In genomic region chr2:17518212-17519154, GRCh38 we compare ENCODE assay signal across 8 cellular contexts. TPM values are rescaled to one million over a fixed set of nuclear protein-coding genes. Genes with fewer than 3 reads are reported as not detected.
DNase-seq lines count a peak whose midpoint lies in the region; ATAC-seq and TF ChIP-seq lines count a peak whose summit lies in the region.

TSS of gene RAD51AP2 (minus strand) at chr2:17518440. CDS start at chr2:17518415, 25 bp downstream.

- peaks cover 44% of the 10 kb centered on the region for H3K27me3 Mint-ChIP-seq in activated CD4-positive, alpha-beta T cell treated with anti-CD3 and anti-CD28 coated beads, Interleukin-2, amount 10 ng/mL, durations not matched to agents 24 days and 14 days
- H3K27me3 Mint-ChIP-seq in GM23338 (ENCODE audit: insufficient read depth, low read depth, poor library complexity) (peaks cover 3% of the 10 kb centered on the region), nephron progenitor cell (ENCODE audit: low read depth, poor library complexity) (no peaks in the 10 kb centered on the region)

- H3K4me1 Mint-ChIP-seq in activated CD4-positive, alpha-beta T cell treated with anti-CD3 and anti-CD28 coated beads, Interleukin-2, amount 10 ng/mL, durations not matched to agents 24 days and 14 days = no peaks in the 10 kb centered on the region
- peaks cover 44% of the 10 kb centered on the region for H3K4me1 Mint-ChIP-seq in GM23338
- H3K4me1 Mint-ChIP-seq in nephron progenitor cell = peaks cover 27% of the 10 kb centered on the region

- H3K9me2 ChIP-seq in GM23338 (ENCODE audit: insufficient read depth) = no peaks in the 10 kb centered on the region

- no peaks in the 10 kb centered on the region for H4K20me1 ChIP-seq in GM23338 (replicated peaks; ENCODE audit: insufficient read depth)

- TF ChIP-seq CTCF in GM23338 (conservative IDR thresholded peaks at IDR 0.05; ENCODE audit: low read depth in 2 of 2) = no peak
- no peak for TF ChIP-seq CTCF in nephron progenitor cell (IDR thresholded peaks at IDR 0.05)

- peak; percentile 71 for DNase-seq in activated CD4-positive, alpha-beta T cell treated with anti-CD3 and anti-CD28 coated beads, Interleukin-2, amount 10 ng/mL, durations not matched to agents 24 days and 14 days
- no peak for DNase-seq in activated CD4-positive, alpha-beta T cell treated with anti-CD3 and anti-CD28 coated beads for 4 hours
- peak; percentile 95 for DNase-seq in GM23338 (ENCODE audit: low spot score)
- DNase-seq in HuH-7.5 (ENCODE audit: low spot score) = peak; percentile 38
- DNase-seq in T1000 (lab: John Stamatoyannopoulos, UW) = peak; percentile 82
- DNase-seq in fibroblast of the conjunctiva (ENCODE audit: low read depth) = peak; percentile 61
- DNase-seq in nephron progenitor cell = peak; percentile 94
- DNase-seq in AML-193 (lab: John Stamatoyannopoulos, UW) = no peak

- H3K4me2 ChIP-seq in GM23338 = peak within 1 kb of the TSS; percentile 82

- H3K79me2 ChIP-seq in GM23338 (replicated peaks; ENCODE audit: insufficient read depth) = no peaks in the 10 kb centered on the region

- peak; percentile 97 for ATAC-seq in GM23338

- no peak within 1 kb of the TSS for H3K27ac Mint-ChIP-seq in activated CD4-positive, alpha-beta T cell treated with anti-CD3 and anti-CD28 coated beads, Interleukin-2, amount 10 ng/mL, durations not matched to agents 24 days and 14 days
- peak within 1 kb of the TSS; percentile 5; the same call in 1 of the 2 replicates for H3K27ac Mint-ChIP-seq in GM23338
- peak within 1 kb of the TSS; percentile 62 for H3K27ac Mint-ChIP-seq in nephron progenitor cell

- H3K36me3 ChIP-seq in GM23338 (ENCODE audit: insufficient read depth) = no peaks in the 10 kb centered on the region

- H3K27me3 ChIP-seq in GM23338 (ENCODE audit: insufficient read depth) = no peaks in the 10 kb centered on the region

- H3K36me3 Mint-ChIP-seq in activated CD4-positive, alpha-beta T cell treated with anti-CD3 and anti-CD28 coated beads, Interleukin-2, amount 10 ng/mL, durations not matched to agents 24 days and 14 days (ENCODE audit: low read depth) = no peaks in the 10 kb centered on the region
- H3K36me3 Mint-ChIP-seq in GM23338 (ENCODE audit: low read depth) (no peaks in the 10 kb centered on the region), nephron progenitor cell (ENCODE audit: low read depth) (no peaks in the 10 kb centered on the region)

- peaks cover 35% of the 10 kb centered on the region for H3K4me1 ChIP-seq in GM23338 (ENCODE audit: insufficient read depth)

- H2AFZ ChIP-seq in GM23338 = peak within 1 kb of the TSS; percentile 91

- intact Hi-C loops in activated CD4-positive, alpha-beta T cell treated with anti-CD3 and anti-CD28 coated beads, Interleukin-2, amount 10 ng/mL, durations not matched to agents 24 days and 14 days (cut with micrococcal nuclease) = no loop called here

- no peaks in the 10 kb centered on the region for H3F3A ChIP-seq in GM23338 (replicated peaks; ENCODE audit: low read depth)

- peak within 1 kb of the TSS; percentile 61 for H3K4me3 ChIP-seq in GM23338

- H3K9me3 Mint-ChIP-seq in activated CD4-positive, alpha-beta T cell treated with anti-CD3 and anti-CD28 coated beads, Interleukin-2, amount 10 ng/mL, durations not matched to agents 24 days and 14 days = no peaks in the 10 kb centered on the region
- H3K9me3 Mint-ChIP-seq in GM23338 = no peaks in the 10 kb centered on the region
- no peaks in the 10 kb centered on the region for H3K9me3 Mint-ChIP-seq in nephron progenitor cell

- no peak within 1 kb of the TSS for H3K27ac ChIP-seq in GM23338 (ENCODE audit: low read depth)

- H3K4me3 Mint-ChIP-seq in activated CD4-positive, alpha-beta T cell treated with anti-CD3 and anti-CD28 coated beads, Interleukin-2, amount 10 ng/mL, durations not matched to agents 24 days and 14 days = peak within 1 kb of the TSS; percentile 41
- peak within 1 kb of the TSS; percentile 79 for H3K4me3 Mint-ChIP-seq in GM23338
- H3K4me3 Mint-ChIP-seq in nephron progenitor cell = peak within 1 kb of the TSS; percentile 85

TF ChIP-seq in GM23338, 12 proteins besides CTCF, POLR2A, EP300 and RAD21:
- no peak for TF ChIP-seq ETS1 (IDR thresholded peaks at IDR 0.05)
- peak; percentile 54; the same call in 1 of the 2 replicates for TF ChIP-seq POLR2AphosphoS5 (IDR thresholded peaks at IDR 0.05; ENCODE audit: low read depth)

RNA-seq across cellular contexts. Expression of gene RAD51AP2, which starts in this region (rescaled TPM):
- total RNA-seq in activated CD4-positive, alpha-beta T cell treated with anti-CD3 and anti-CD28 coated beads, Interleukin-2, amount 10 ng/mL, durations not matched to agents 24 days and 14 days = not detected in 2 replicates
- 0.38 TPM in 1 of 2 replicates, not detected in the other for total RNA-seq in GM23338 (2014; rRNA removed; shearing (Covaris generic))
- 0.16 and 0.23 TPM in 2 replicates for polyA plus RNA-seq in GM23338 (2016; fragmentation: Nextera tagmentation; extraction: Ambion mirVana)

Comparison
In these comparisons a context has a peak if more than half of its experiments do, and no peak if none do; other contexts are left out.
1. Peak in DNase-seq in activated CD4-positive, alpha-beta T cell treated with anti-CD3 and anti-CD28 coated beads, Interleukin-2, amount 10 ng/mL, durations not matched to agents 24 days and 14 days; RNA of the gene not detected or under 1 TPM.
2. Peak in DNase-seq, ATAC-seq, H3K4me3 ChIP-seq and H3K4me2 ChIP-seq in GM23338; RNA of the gene not detected or under 1 TPM.
3. DNase-seq: peak in HuH-7.5 (single experiment), T1000 (single experiment), fibroblast of the conjunctiva (single experiment) and nephron progenitor cell (single experiment); none in activated CD4-positive, alpha-beta T cell treated with anti-CD3 and anti-CD28 coated beads for 4 hours (0 of 2) and AML-193 (0 of 2).
4. Peak in every context shown above with its lines, with median percentiles within 50 percentile points of each other: H3K4me3 Mint-ChIP-seq.